In the genomic region with DNA sequence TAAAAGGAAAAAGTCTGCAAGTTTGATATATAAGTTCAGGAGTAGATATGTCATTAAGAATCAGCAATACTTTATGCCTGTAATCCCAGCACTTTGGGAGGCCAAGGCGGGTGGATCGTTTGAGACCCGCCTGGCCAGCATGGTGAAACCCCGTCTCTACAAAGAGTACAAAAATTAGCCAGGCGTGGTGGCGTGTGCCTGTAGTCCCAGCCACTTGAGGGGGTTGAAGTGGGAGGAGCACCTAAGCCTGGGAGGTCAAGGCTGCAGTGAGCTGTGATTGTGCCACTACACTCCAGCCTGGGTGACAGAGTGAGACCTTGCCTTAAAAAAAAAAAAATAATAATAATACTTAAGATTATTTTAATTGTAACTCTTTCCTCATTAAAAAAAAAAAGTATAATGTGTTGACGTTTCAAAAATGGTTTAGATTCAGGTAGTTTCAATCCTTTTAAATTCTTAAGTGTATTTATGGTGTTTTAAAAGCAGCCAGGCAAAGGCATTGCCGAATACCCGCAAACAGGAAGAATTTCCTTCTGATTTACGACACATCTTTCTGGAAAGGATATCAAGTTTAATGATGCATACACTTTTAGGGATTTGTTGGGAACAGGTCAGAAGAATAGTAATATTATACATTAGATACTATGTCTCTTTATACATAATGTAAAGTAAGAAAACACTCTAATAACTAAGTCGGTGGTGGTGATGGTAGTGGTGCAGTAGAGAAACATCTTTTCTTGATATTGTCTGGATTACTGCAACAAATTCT, we compare ENCODE assay signal across 11 cellular contexts.
DNase-seq lines count a peak whose midpoint lies in the region; TF ChIP-seq lines count a peak whose summit lies in the region.
"Had no signal": no experiment of that assay in that cellular context is flagged by ENCODE, and none has a peak within 500 bp of the region (broad histone marks: within the 10 kb centered on the region; RNA-seq: fewer than 3 reads in every experiment).

No MANE protein-coding gene starts in this region.

- CTCF ChIA-PET in Calu3 (lab: Charles Lee): no interaction called here

- H3K27ac Mint-ChIP-seq in Calu3 (ENCODE audit: unreplicated experiment): peak overlapping the region; percentile 29
- peak overlapping the region; percentile 76 for H3K27ac Mint-ChIP-seq in endodermal cell
- peak overlapping the region; percentile 81 for H3K27ac Mint-ChIP-seq in nephron progenitor cell
- H3K27ac Mint-ChIP-seq: activated naive CD4-positive, alpha-beta T cell treated with anti-CD3 and anti-CD28 coated beads, Interleukin-2, amount 50 U/mL, for 72 hours had no signal

- H3K9me3 ChIP-seq in endodermal cell (ENCODE audit: control insufficient read depth, low read length): no peaks in the 10 kb centered on the region

- peak overlapping the region; percentile 53 for H3K4me3 ChIP-seq in LNCaP clone FGC (ENCODE audit: low read depth, low read length)
- H3K4me3 ChIP-seq in endodermal cell (ENCODE audit: low read length): peak overlapping the region; percentile 93

- TF ChIP-seq CTCF in Calu3 (IDR thresholded peaks at IDR 0.05; ENCODE audit: unreplicated experiment) (no peak), LNCaP clone FGC (IDR thresholded peaks at IDR 0.05; ENCODE audit: control insufficient read depth, extremely low read depth, insufficient read depth) (no peak), endodermal cell (conservative IDR thresholded peaks at IDR 0.05) (no peak), nephron progenitor cell (IDR thresholded peaks at IDR 0.05) (no peak)

- no peaks in the 10 kb centered on the region for H3K36me3 Mint-ChIP-seq in Calu3 (ENCODE audit: insufficient read depth, unreplicated experiment)
- peaks cover 3% of the 10 kb centered on the region for H3K36me3 Mint-ChIP-seq in endodermal cell (ENCODE audit: low read depth)
- peaks cover 5% of the 10 kb centered on the region for H3K36me3 Mint-ChIP-seq in nephron progenitor cell (ENCODE audit: low read depth)
- H3K36me3 Mint-ChIP-seq: activated naive CD4-positive, alpha-beta T cell treated with anti-CD3 and anti-CD28 coated beads, Interleukin-2, amount 50 U/mL, for 72 hours had no signal

- no peaks in the 10 kb centered on the region for H3K36me3 ChIP-seq in endodermal cell (ENCODE audit: control insufficient read depth, insufficient read depth, low read length)

- H3K9ac ChIP-seq in endodermal cell (ENCODE audit: extremely low read depth, low read length, poor library complexity, severe bottlenecking): peak overlapping the region; percentile 11

- no peak overlapping the region for H3K27ac ChIP-seq in endodermal cell (ENCODE audit: low read depth, low read length)

- H3K9me3 Mint-ChIP-seq in Calu3 (ENCODE audit: low read depth, unreplicated experiment) (no peaks in the 10 kb centered on the region), endodermal cell (peaks cover 41% of the 10 kb centered on the region), nephron progenitor cell (peaks cover 47% of the 10 kb centered on the region)
- H3K9me3 Mint-ChIP-seq: activated naive CD4-positive, alpha-beta T cell treated with anti-CD3 and anti-CD28 coated beads, Interleukin-2, amount 50 U/mL, for 72 hours had no signal

- intact Hi-C loops in Calu3 (cut with micrococcal nuclease; ENCODE audit: unreplicated experiment): no loop called here

- H3K27me3 Mint-ChIP-seq in Calu3 (ENCODE audit: unreplicated experiment) (no peaks in the 10 kb centered on the region), endodermal cell (ENCODE audit: insufficient read depth) (no peaks in the 10 kb centered on the region), nephron progenitor cell (ENCODE audit: low read depth, poor library complexity) (peaks cover 3% of the 10 kb centered on the region)

- BruUV-seq in Calu3 (replicated peaks; lab: Mats Ljungman, UMichigan): no TSS peak

- no peaks in the 10 kb centered on the region for H3K4me1 ChIP-seq in endodermal cell (ENCODE audit: control insufficient read depth, insufficient read depth, low read length)

- H3K4me3 Mint-ChIP-seq in Calu3 (ENCODE audit: low read depth, unreplicated experiment) (peak overlapping the region; percentile 10), endodermal cell (peak overlapping the region; percentile 70), nephron progenitor cell (peak overlapping the region; percentile 36)

- H3K27me3 ChIP-seq in endodermal cell (ENCODE audit: control insufficient read depth, insufficient read depth, low read length, poor library complexity, severe bottlenecking): no peaks in the 10 kb centered on the region

- peaks cover 26% of the 10 kb centered on the region for H3K4me1 Mint-ChIP-seq in Calu3 (ENCODE audit: low read depth, unreplicated experiment)
- H3K4me1 Mint-ChIP-seq in endodermal cell: peaks cover 19% of the 10 kb centered on the region
- peaks cover 47% of the 10 kb centered on the region for H3K4me1 Mint-ChIP-seq in nephron progenitor cell

- DNase-seq in Calu3 (no peak), LNCaP clone FGC (ENCODE audit: low read depth) (no peak), endodermal cell (no peak), nephron progenitor cell (peak; percentile 33), SW 1271 (lab: John Stamatoyannopoulos, UW) (no peak), NCI-H345 (lab: John Stamatoyannopoulos, UW) (no peak), HuH-7 (ENCODE audit: low spot score) (no peak)
- DNase-seq: activated CD4-positive, alpha-beta T cell treated with anti-CD3 and anti-CD28 coated beads for 1 hour; RPMI8226; T-helper 2 cell had no signal

- WGBS in endodermal cell (ENCODE audit: insufficient coverage in 1 of 2, insufficient read length in 1 of 2), 2 experiments: 64% methylated on average over 9 of the region's 11 CpGs; no CpG with 5 or more reads in 1 of the 2 experiments

Comparison
In these comparisons a context has a peak if more than half of its experiments do, and no peak if none do; other contexts are left out.
1. H3K27ac Mint-ChIP-seq: peak in every context shown above with its lines; median percentile 81 in nephron progenitor cell; 76 in endodermal cell; 29 in Calu3.
2. H3K4me3 Mint-ChIP-seq: peak in every context shown above with its lines; median percentile 70 in endodermal cell; 36 in nephron progenitor cell; 10 in Calu3.